In genomic region chr10:14302035-14302434, GRCh38 we compare ENCODE assay signal across 1 cellular context.
TF ChIP-seq lines count a peak whose summit lies in the region.

No MANE protein-coding gene starts in this region.

TF ChIP-seq in H1, 55 proteins besides CTCF, POLR2A, EP300 and RAD21:
- TF ChIP-seq PHF8 (conservative IDR thresholded peaks at IDR 0.05; ENCODE audit: low read depth, low read length): no peak
- TF ChIP-seq SIRT6 (IDR thresholded peaks at IDR 0.05; ENCODE audit: low read length): no peak
- TF ChIP-seq SUZ12 (IDR thresholded peaks at IDR 0.05; ENCODE audit: low read length): no peak
- TF ChIP-seq NANOG (IDR thresholded peaks at IDR 0.05; ENCODE audit: insufficient read depth, low read depth, low read length, poor library complexity, severe bottlenecking): no peak
- TF ChIP-seq POU5F1 (IDR thresholded peaks at IDR 0.05; ENCODE audit: low read depth, low read length): no peak
- no peak for TF ChIP-seq SIX5 (IDR thresholded peaks at IDR 0.05; ENCODE audit: low read depth, low read length)
- TF ChIP-seq TCF12 (IDR thresholded peaks at IDR 0.05; ENCODE audit: low read depth, low read length): no peak
- no peak for TF ChIP-seq ASH2L (IDR thresholded peaks at IDR 0.05; ENCODE audit: low read length)
